ENCODE assay signal across 1 cellular context in the genomic region with DNA sequence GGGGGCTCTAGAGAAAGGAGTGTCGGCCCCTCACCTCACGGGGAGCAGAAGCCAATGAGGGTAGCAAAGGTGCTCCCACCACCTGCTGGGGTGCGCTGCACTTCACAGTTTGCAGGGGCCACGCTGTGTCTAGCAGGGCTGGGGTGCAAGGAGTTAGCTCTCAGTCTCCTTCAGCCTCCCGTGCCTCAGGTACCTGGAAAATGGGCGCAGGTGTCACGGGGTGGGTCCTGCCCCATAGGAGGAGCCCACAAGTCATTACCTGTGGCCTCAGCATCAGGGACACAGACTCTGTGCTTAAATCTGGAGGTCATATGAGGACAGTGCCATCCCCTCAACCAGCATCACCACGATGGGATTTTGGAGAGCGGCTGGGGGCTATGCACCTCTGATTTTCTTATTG.
TF ChIP-seq lines count a peak whose summit lies in the region.

No MANE protein-coding gene starts in this region.

TF ChIP-seq in HepG2, 621 proteins besides CTCF, POLR2A, EP300 and RAD21 (continued from another document):
- TF ChIP-seq, protein P1, sequence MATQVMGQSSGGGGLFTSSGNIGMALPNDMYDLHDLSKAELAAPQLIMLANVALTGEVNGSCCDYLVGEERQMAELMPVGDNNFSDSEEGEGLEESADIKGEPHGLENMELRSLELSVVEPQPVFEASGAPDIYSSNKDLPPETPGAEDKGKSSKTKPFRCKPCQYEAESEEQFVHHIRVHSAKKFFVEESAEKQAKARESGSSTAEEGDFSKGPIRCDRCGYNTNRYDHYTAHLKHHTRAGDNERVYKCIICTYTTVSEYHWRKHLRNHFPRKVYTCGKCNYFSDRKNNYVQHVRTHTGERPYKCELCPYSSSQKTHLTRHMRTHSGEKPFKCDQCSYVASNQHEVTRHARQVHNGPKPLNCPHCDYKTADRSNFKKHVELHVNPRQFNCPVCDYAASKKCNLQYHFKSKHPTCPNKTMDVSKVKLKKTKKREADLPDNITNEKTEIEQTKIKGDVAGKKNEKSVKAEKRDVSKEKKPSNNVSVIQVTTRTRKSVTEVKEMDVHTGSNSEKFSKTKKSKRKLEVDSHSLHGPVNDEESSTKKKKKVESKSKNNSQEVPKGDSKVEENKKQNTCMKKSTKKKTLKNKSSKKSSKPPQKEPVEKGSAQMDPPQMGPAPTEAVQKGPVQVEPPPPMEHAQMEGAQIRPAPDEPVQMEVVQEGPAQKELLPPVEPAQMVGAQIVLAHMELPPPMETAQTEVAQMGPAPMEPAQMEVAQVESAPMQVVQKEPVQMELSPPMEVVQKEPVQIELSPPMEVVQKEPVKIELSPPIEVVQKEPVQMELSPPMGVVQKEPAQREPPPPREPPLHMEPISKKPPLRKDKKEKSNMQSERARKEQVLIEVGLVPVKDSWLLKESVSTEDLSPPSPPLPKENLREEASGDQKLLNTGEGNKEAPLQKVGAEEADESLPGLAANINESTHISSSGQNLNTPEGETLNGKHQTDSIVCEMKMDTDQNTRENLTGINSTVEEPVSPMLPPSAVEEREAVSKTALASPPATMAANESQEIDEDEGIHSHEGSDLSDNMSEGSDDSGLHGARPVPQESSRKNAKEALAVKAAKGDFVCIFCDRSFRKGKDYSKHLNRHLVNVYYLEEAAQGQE (IDR thresholded peaks at IDR 0.05; ENCODE audit: borderline replicate concordance in 1 of 2, low read depth in 1 of 2, low read length in 2 of 2) = no peak
- no peak for TF ChIP-seq ZNF766 (CRISPR knock-in tag; IDR thresholded peaks at IDR 0.05; ENCODE audit: borderline replicate concordance)
- no peak for TF ChIP-seq ZNF839 (CRISPR knock-in tag; IDR thresholded peaks at IDR 0.05; ENCODE audit: borderline replicate concordance)
- TF ChIP-seq, protein P2, sequence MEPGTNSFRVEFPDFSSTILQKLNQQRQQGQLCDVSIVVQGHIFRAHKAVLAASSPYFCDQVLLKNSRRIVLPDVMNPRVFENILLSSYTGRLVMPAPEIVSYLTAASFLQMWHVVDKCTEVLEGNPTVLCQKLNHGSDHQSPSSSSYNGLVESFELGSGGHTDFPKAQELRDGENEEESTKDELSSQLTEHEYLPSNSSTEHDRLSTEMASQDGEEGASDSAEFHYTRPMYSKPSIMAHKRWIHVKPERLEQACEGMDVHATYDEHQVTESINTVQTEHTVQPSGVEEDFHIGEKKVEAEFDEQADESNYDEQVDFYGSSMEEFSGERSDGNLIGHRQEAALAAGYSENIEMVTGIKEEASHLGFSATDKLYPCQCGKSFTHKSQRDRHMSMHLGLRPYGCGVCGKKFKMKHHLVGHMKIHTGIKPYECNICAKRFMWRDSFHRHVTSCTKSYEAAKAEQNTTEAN (CRISPR knock-in tag; conservative IDR thresholded peaks at IDR 0.05) = no peak
- no peak for TF ChIP-seq MTF1 (CRISPR knock-in tag; IDR thresholded peaks at IDR 0.05)
- no peak for TF ChIP-seq REL (CRISPR knock-in tag; conservative IDR thresholded peaks at IDR 0.05)
- TF ChIP-seq JDP2 (CRISPR knock-in tag; IDR thresholded peaks at IDR 0.05; ENCODE audit: borderline replicate concordance) = no peak
- no peak for TF ChIP-seq HOXA3 (CRISPR knock-in tag; IDR thresholded peaks at IDR 0.05)
- TF ChIP-seq, protein P3, sequence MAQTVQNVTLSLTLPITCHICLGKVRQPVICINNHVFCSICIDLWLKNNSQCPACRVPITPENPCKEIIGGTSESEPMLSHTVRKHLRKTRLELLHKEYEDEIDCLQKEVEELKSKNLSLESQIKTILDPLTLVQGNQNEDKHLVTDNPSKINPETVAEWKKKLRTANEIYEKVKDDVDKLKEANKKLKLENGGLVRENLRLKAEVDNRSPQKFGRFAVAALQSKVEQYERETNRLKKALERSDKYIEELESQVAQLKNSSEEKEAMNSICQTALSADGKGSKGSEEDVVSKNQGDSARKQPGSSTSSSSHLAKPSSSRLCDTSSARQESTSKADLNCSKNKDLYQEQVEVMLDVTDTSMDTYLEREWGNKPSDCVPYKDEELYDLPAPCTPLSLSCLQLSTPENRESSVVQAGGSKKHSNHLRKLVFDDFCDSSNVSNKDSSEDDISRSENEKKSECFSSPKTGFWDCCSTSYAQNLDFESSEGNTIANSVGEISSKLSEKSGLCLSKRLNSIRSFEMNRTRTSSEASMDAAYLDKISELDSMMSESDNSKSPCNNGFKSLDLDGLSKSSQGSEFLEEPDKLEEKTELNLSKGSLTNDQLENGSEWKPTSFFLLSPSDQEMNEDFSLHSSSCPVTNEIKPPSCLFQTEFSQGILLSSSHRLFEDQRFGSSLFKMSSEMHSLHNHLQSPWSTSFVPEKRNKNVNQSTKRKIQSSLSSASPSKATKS (CRISPR knock-in tag; IDR thresholded peaks at IDR 0.05) = no peak
